In genomic region chr13:21297914-21298831, GRCh38 we compare ENCODE assay signal across 8 cellular contexts.
DNase-seq lines count a peak whose midpoint lies in the region; ATAC-seq and TF ChIP-seq lines count a peak whose summit lies in the region.

No MANE protein-coding gene starts in this region.

- no peak for TF ChIP-seq POLR2A in esophagus muscularis mucosa (IDR thresholded peaks at IDR 0.05; ENCODE audit: low read depth)

- TF ChIP-seq EP300 in Ishikawa (IDR thresholded peaks at IDR 0.05; ENCODE audit: borderline replicate concordance) (no peak), esophagus muscularis mucosa (IDR thresholded peaks at IDR 0.05) (no peak)

- H3F3A ChIP-seq in PC-3 (ENCODE audit: low read length, unreplicated experiment), result no peaks in the 10 kb centered on the region

- H3K9ac ChIP-seq in PC-3 (ENCODE audit: low read length) (peak overlapping the region; percentile 83), muscle layer of colon (ENCODE audit: low read length) (peak overlapping the region; percentile 46)

- WGBS in esophagus muscularis mucosa, result 0% methylated on average over 29 of the region's 74 CpGs

- H3K9me2 ChIP-seq in PC-3 (replicated peaks; ENCODE audit: low read length), result no peaks in the 10 kb centered on the region

- H3K27ac ChIP-seq in PC-3 (ENCODE audit: low read length), result peak overlapping the region; percentile 44
- peak overlapping the region; percentile 68 to 82 (median 76) for H3K27ac ChIP-seq in esophagus muscularis mucosa (replicated peaks in 1 of 4)
- H3K27ac ChIP-seq in muscle layer of colon (ENCODE audit: low read depth, low read length), result peak overlapping the region; percentile 58

- H3K79me2 ChIP-seq in PC-3 (ENCODE audit: low read length), result peaks cover 19% of the 10 kb centered on the region

- BruUV-seq in PC-3 (replicated peaks; lab: Mats Ljungman, UMichigan), result TSS peak; percentile 35

- CTCF ChIA-PET in PC-3 (lab: Charles Lee), result interaction anchor here (0.5 to 2.1 kb wide), 8 partner anchors 152 to 1272 kb away, joined by 3 to 21 read pairs (median 3); partner anchors contain the start of gene MICU2

- H3K27me3 ChIP-seq in PC-3 (ENCODE audit: low read length) (no peaks in the 10 kb centered on the region), esophagus muscularis mucosa (no peaks in the 10 kb centered on the region), muscle layer of colon (ENCODE audit: control insufficient read depth in 1 of 2, insufficient read depth in 2 of 2, low read length in 2 of 2) (no peaks in the 10 kb centered on the region)

- peak overlapping the region; percentile 89 for H2AFZ ChIP-seq in PC-3 (ENCODE audit: low read length)

- H3K4me2 ChIP-seq in PC-3 (ENCODE audit: low read length), result peak overlapping the region; percentile 90

- H3K9me3 Mint-ChIP-seq in activated T-cell treated with anti-CD3 and anti-CD28 coated beads, Interleukin-2, amount 50 U/mL, for 4 hours, result no peaks in the 10 kb centered on the region

- ATAC-seq in GM21619 (IDR thresholded peaks at IDR 0.05; ENCODE audit: unreplicated experiment) (peak; percentile 88), PC-3 (peak; percentile 88)
- peak; percentile 90 to 94 for ATAC-seq in activated T-cell treated with anti-CD3 and anti-CD28 coated beads, Interleukin-2, amount 50 U/mL, for 4 hours

- H3K4me3 ChIP-seq in PC-3 (ENCODE audit: low read length) (peak overlapping the region; percentile 86), esophagus muscularis mucosa (peak overlapping the region; percentile 83 to 89 (median 86)), muscle layer of colon (ENCODE audit: low read depth in 1 of 2, low read length in 2 of 2) (peak overlapping the region; percentile 76 to 77)

- H3K4me1 ChIP-seq in PC-3 (ENCODE audit: insufficient read depth, low read length), result peaks cover 14% of the 10 kb centered on the region
- H3K4me1 ChIP-seq in esophagus muscularis mucosa, result peaks cover 14 to 29% (median 24%) of the 10 kb centered on the region in 4 donors
- H3K4me1 ChIP-seq in muscle layer of colon (ENCODE audit: insufficient read depth, low read length), result peaks cover 18% of the 10 kb centered on the region

- TF ChIP-seq RAD21 in Ishikawa (IDR thresholded peaks at IDR 0.05; ENCODE audit: low read depth), result peak; percentile 5; the same call in 1 of the 2 replicates

- H3K36me3 ChIP-seq in PC-3 (ENCODE audit: low read depth, low read length) (no peaks in the 10 kb centered on the region), esophagus muscularis mucosa (peaks cover 0 to 3% (median 3%) of the 10 kb centered on the region in 4 donors), muscle layer of colon (ENCODE audit: insufficient read depth, low read length) (peaks cover 4% of the 10 kb centered on the region)

- H3K27me3 Mint-ChIP-seq in activated T-cell treated with anti-CD3 and anti-CD28 coated beads, Interleukin-2, amount 50 U/mL, for 4 hours (ENCODE audit: low read depth), result no peaks in the 10 kb centered on the region

- H3K4me3 Mint-ChIP-seq in activated T-cell treated with anti-CD3 and anti-CD28 coated beads, Interleukin-2, amount 50 U/mL, for 4 hours, result peak overlapping the region; percentile 88

- intact Hi-C loops in PC-3 (cut with micrococcal nuclease) (loop anchor here (1.0 to 5.0 kb wide), 3 partner anchors 159 to 304 kb away; partner anchors contain the start of genes MICU2 and ZDHHC20), esophagus muscularis mucosa (cut with DNase I) (loop anchor here (2.0 kb wide), 1 partner anchor 181 kb away; no protein-coding TSS in a partner anchor)

- DNase-seq in DMS53 treated with DMSO at 0.1 percent for 48 hours (lab: John Stamatoyannopoulos, UW; ENCODE audit: unreplicated experiment) (peak; percentile 87), PC-3 (peak; percentile 87), esophagus muscularis mucosa (ENCODE audit: extremely low spot score) (peak; percentile 92)
- peak; percentile 83 for DNase-seq in activated T-cell treated with anti-CD3 and anti-CD28 coated beads, Interleukin-2, amount 50 U/mL, for 4 hours
- peak; percentile 67 to 72 for DNase-seq in stimulated activated CD8-positive, alpha-beta memory T cell treated with anti-CD3 and anti-CD28 coated beads, Interleukin-7, amount 100 ng/mL, for 1 hour (ENCODE audit: low read depth in 2 of 2)

- peaks cover 23% of the 10 kb centered on the region for H3K4me1 Mint-ChIP-seq in activated T-cell treated with anti-CD3 and anti-CD28 coated beads, Interleukin-2, amount 50 U/mL, for 4 hours (ENCODE audit: low read depth)

- no peaks in the 10 kb centered on the region for H3K36me3 Mint-ChIP-seq in activated T-cell treated with anti-CD3 and anti-CD28 coated beads, Interleukin-2, amount 50 U/mL, for 4 hours (ENCODE audit: insufficient read depth)

- POLR2A ChIA-PET in PC-3 (lab: Charles Lee; ENCODE audit: unreplicated experiment), result interaction anchor here (0.6 kb wide), 1 partner anchor 161 kb away, joined by 10 read pairs; the partner anchor contains the start of gene ZDHHC20

- TF ChIP-seq CTCF in PC-3 (conservative IDR thresholded peaks at IDR 0.05; ENCODE audit: low read depth, low read length), result peak; percentile 64
- peak; percentile 90 to 97 (median 97) for TF ChIP-seq CTCF in esophagus muscularis mucosa (IDR thresholded peaks at IDR 0.05)

- no peaks in the 10 kb centered on the region for H4K20me1 ChIP-seq in PC-3 (ENCODE audit: low read length)

- H3K9me3 ChIP-seq in PC-3 (ENCODE audit: low read length) (no peaks in the 10 kb centered on the region), esophagus muscularis mucosa (no peaks in the 10 kb centered on the region), muscle layer of colon (ENCODE audit: low read length) (no peaks in the 10 kb centered on the region)

TF ChIP-seq in Ishikawa, 13 proteins besides CTCF, POLR2A, EP300 and RAD21:
- peak; percentile 89 for TF ChIP-seq EGR1 (IDR thresholded peaks at IDR 0.05)
- 0 out of 2 replicates have a peak, but pooled peaks have one; percentile 14 for TF ChIP-seq YY1 (IDR thresholded peaks at IDR 0.05; ENCODE audit: low read depth)
- no peak for TF ChIP-seq REST (IDR thresholded peaks at IDR 0.05; ENCODE audit: low read depth)
- peak; percentile 48; the same call in 1 of the 2 replicates for TF ChIP-seq TCF12 (IDR thresholded peaks at IDR 0.05; ENCODE audit: low read depth)
- peak; percentile 56 for TF ChIP-seq TEAD4 (IDR thresholded peaks at IDR 0.05)
- no peak for TF ChIP-seq FOXM1 (IDR thresholded peaks at IDR 0.05; ENCODE audit: borderline replicate concordance, low read depth)
- peak; percentile 100 for TF ChIP-seq USF1 (IDR thresholded peaks at IDR 0.05)
- TF ChIP-seq CREB1 (IDR thresholded peaks at IDR 0.05; ENCODE audit: low read depth), result peak; percentile 62
- no peak for TF ChIP-seq ZBTB7A (IDR thresholded peaks at IDR 0.05; ENCODE audit: low read depth)
- TF ChIP-seq CEBPB (IDR thresholded peaks at IDR 0.05), result no peak
- TF ChIP-seq MAX (IDR thresholded peaks at IDR 0.05), result peak; percentile 74
- TF ChIP-seq NFIC (IDR thresholded peaks at IDR 0.05), result no peak
- peak; percentile 85 for TF ChIP-seq TAF1 (IDR thresholded peaks at IDR 0.05; ENCODE audit: low read depth)
TF ChIP-seq in Ishikawa: peak in this region for 8.

Comparison
In these comparisons a context has a peak if more than half of its experiments do, and no peak if none do; other contexts are left out.
1. Peak in every context shown above with its lines: DNase-seq, ATAC-seq, H3K4me3 ChIP-seq and H3K27ac ChIP-seq.